8 cellular contexts compared by ENCODE assay signal in the genomic region with DNA sequence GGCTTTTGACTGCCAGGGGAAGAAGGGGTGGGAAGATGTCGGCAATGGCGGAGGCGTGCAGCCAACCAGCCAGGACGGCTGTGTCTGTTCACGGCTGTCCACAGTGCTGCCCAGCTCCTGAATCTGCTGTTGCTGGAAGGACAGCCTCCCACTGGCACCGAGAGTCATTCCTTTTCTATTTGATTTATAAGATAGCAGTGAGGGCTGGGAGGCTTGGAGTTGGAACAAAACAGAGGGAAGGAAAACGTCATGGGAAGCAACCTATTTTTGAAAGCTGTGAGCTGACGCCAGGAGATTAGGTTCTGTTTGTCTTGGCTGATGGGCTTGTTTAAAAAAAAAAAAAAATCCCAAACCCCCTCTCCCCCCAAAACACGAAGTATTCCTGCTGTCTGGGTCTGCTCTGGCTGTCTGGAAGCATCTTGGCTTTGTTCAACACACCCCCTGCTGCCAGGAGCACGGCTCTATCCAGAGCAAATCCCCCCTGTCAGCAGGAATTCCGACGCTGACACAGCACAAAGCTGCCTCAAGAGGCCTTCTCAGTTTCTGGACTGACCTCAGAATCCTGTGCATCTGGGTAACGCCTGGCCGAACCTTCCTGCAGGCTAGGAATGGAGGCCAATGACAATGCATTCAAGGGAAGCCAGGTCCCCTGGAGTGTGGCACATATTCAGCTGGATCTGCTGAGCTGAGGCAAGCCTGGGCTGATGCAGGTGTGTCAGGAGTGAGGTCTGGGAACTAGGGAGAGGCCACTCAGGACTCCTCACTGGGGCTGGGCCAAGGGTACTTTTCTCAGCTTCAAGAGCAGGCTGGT. TPM values are rescaled to one million over a fixed set of nuclear protein-coding genes. Genes with fewer than 3 reads are reported as not detected.
DNase-seq lines count a peak whose midpoint lies in the region; ATAC-seq and TF ChIP-seq lines count a peak whose summit lies in the region.
"Had no signal": no experiment of that assay in that cellular context is flagged by ENCODE, and none has a peak within 500 bp of the region (broad histone marks: within the 10 kb centered on the region; RNA-seq: fewer than 3 reads in every experiment).

No MANE protein-coding gene starts in this region.

- peak; percentile 67 for DNase-seq in NCI-H2196 (lab: John Stamatoyannopoulos, UW; ENCODE audit: unreplicated experiment)
- DNase-seq in mesenchymal stem cell, result peak; percentile 82
- DNase-seq in tibial nerve (ENCODE audit: low spot score in 2 of 2), result peak; percentile 36 to 44
- no peak for DNase-seq in progenitor cell of endocrine pancreas (ENCODE audit: low spot score, unreplicated experiment)
- DNase-seq in UCSD-AML1 (lab: John Stamatoyannopoulos, UW; ENCODE audit: unreplicated experiment), result no peak

- no peak overlapping the region for H2AFZ ChIP-seq in mesenchymal stem cell (ENCODE audit: low read depth, low read length)

- peak overlapping the region; percentile 4 for H4K8ac ChIP-seq in mesenchymal stem cell (ENCODE audit: low read length)

- H2BK12ac ChIP-seq in mesenchymal stem cell (ENCODE audit: low read length in 2 of 2), result peak overlapping the region; percentile 20 to 29

- H4K91ac ChIP-seq in mesenchymal stem cell (ENCODE audit: low read length), result peak overlapping the region; percentile 6

- peak overlapping the region in 1 of 2 experiments; percentile 10 for H3K23ac ChIP-seq in mesenchymal stem cell (ENCODE audit: low read length in 2 of 2)

- H3K4me3 ChIP-seq in ectodermal cell (ENCODE audit: insufficient read depth, low read depth, low read length), result no peak overlapping the region
- H3K4me3 ChIP-seq in mesenchymal stem cell (ENCODE audit: insufficient read depth in 1 of 2, low read depth in 1 of 2, low read length in 2 of 2), result peak overlapping the region in 1 of 2 experiments; percentile 58
- H3K4me3 ChIP-seq in tibial nerve, result no peak overlapping the region

- peaks cover 4% of the 10 kb centered on the region for H3K36me3 Mint-ChIP-seq in progenitor cell of endocrine pancreas (ENCODE audit: insufficient read depth)

- H2BK5ac ChIP-seq in mesenchymal stem cell (ENCODE audit: low read depth, low read length, poor library complexity, severe bottlenecking), result peak overlapping the region; percentile 60

- H3K27me3 ChIP-seq in ectodermal cell (ENCODE audit: control insufficient read depth, insufficient read depth, low read length, poor library complexity, severe bottlenecking), result no peaks in the 10 kb centered on the region
- no peaks in the 10 kb centered on the region for H3K27me3 ChIP-seq in mesenchymal stem cell (ENCODE audit: control insufficient read depth in 1 of 2, insufficient read depth in 1 of 2, low read length in 2 of 2)
- no peaks in the 10 kb centered on the region for H3K27me3 ChIP-seq in tibial nerve

- no peak overlapping the region for H2BK120ac ChIP-seq in mesenchymal stem cell (ENCODE audit: low read depth, low read length)

- H3K9me3 Mint-ChIP-seq in progenitor cell of endocrine pancreas (ENCODE audit: low read depth), result no peaks in the 10 kb centered on the region
- H3K9me3 Mint-ChIP-seq: activated naive CD4-positive, alpha-beta T cell treated with anti-CD3 and anti-CD28 coated beads, Interleukin-2, amount 50 U/mL, for 24 hours had no signal

- peaks cover 10% of the 10 kb centered on the region for H3K4me1 Mint-ChIP-seq in progenitor cell of endocrine pancreas (ENCODE audit: low read depth)
- H3K4me1 Mint-ChIP-seq: activated naive CD4-positive, alpha-beta T cell treated with anti-CD3 and anti-CD28 coated beads, Interleukin-2, amount 50 U/mL, for 24 hours had no signal

- peak overlapping the region; percentile 73 for H2AK5ac ChIP-seq in mesenchymal stem cell (ENCODE audit: low read length, severe bottlenecking)

- H3K18ac ChIP-seq in mesenchymal stem cell (ENCODE audit: low read depth in 1 of 2, low read length in 2 of 2), result peak overlapping the region; percentile 49 to 70

- TF ChIP-seq CTCF in tibial nerve (IDR thresholded peaks at IDR 0.05), result peak in 1 of 5 experiments; percentile 5
- TF ChIP-seq CTCF in progenitor cell of endocrine pancreas (IDR thresholded peaks at IDR 0.05; ENCODE audit: unreplicated experiment), result no peak

- H3K79me1 ChIP-seq in mesenchymal stem cell (replicated peaks; ENCODE audit: low read length, poor library complexity, severe bottlenecking), result peaks cover 3% of the 10 kb centered on the region

- H3K14ac ChIP-seq in mesenchymal stem cell (ENCODE audit: low read length in 2 of 2), result no peak overlapping the region

- H3K27ac ChIP-seq in ectodermal cell (ENCODE audit: insufficient read depth, low read depth, low read length, poor library complexity, severe bottlenecking), result peak overlapping the region; percentile 55
- peak overlapping the region; percentile 90 for H3K27ac ChIP-seq in mesenchymal stem cell (ENCODE audit: low read length, poor library complexity, severe bottlenecking)
- peak overlapping the region; percentile 60 to 87 (median 83) for H3K27ac ChIP-seq in tibial nerve

- H3K27ac Mint-ChIP-seq in progenitor cell of endocrine pancreas, result no peak overlapping the region
- H3K27ac Mint-ChIP-seq: activated naive CD4-positive, alpha-beta T cell treated with anti-CD3 and anti-CD28 coated beads, Interleukin-2, amount 50 U/mL, for 24 hours had no signal

- H3K4ac ChIP-seq in mesenchymal stem cell (ENCODE audit: low read depth in 1 of 2, low read length in 2 of 2), result no peak overlapping the region

- H3K9me3 ChIP-seq in ectodermal cell (ENCODE audit: control insufficient read depth, low read length), result no peaks in the 10 kb centered on the region
- H3K9me3 ChIP-seq in mesenchymal stem cell (ENCODE audit: control insufficient read depth, low read length), result peaks cover 3% of the 10 kb centered on the region
- H3K9me3 ChIP-seq in tibial nerve, result no peaks in the 10 kb centered on the region

- no peak overlapping the region for H3K4me3 Mint-ChIP-seq in progenitor cell of endocrine pancreas (ENCODE audit: low read depth)
- H3K4me3 Mint-ChIP-seq: activated naive CD4-positive, alpha-beta T cell treated with anti-CD3 and anti-CD28 coated beads, Interleukin-2, amount 50 U/mL, for 24 hours had no signal

- H3K36me3 ChIP-seq in ectodermal cell (ENCODE audit: control insufficient read depth, insufficient read depth, low read length) (no peaks in the 10 kb centered on the region), mesenchymal stem cell (ENCODE audit: control insufficient read depth in 1 of 2, insufficient read depth in 2 of 2, low read depth in 1 of 2, low read length in 2 of 2) (peaks cover 63% of the 10 kb centered on the region in 2 experiments), tibial nerve (peaks cover 2 to 71% (median 5%) of the 10 kb centered on the region in 3 donors)

- WGBS in ectodermal cell, 2 experiments, result 37 to 40% methylated on average over 14 of the region's 14 CpGs
- WGBS in mesenchymal stem cell, result 42% methylated on average over 12 of the region's 14 CpGs
- WGBS in tibial nerve, 2 donors, result 24 to 28% methylated on average over 14 of the region's 14 CpGs

- TF ChIP-seq EP300 in tibial nerve (IDR thresholded peaks at IDR 0.05), result peak in 1 of 2 donors; percentile 51

- no peak for TF ChIP-seq POLR2A in tibial nerve (IDR thresholded peaks at IDR 0.05)

- no peak overlapping the region for H3K4me2 ChIP-seq in mesenchymal stem cell (ENCODE audit: low read length, poor library complexity, severe bottlenecking)

- no peak for ATAC-seq in GM18907 (IDR thresholded peaks at IDR 0.05; ENCODE audit: unreplicated experiment)

- H3K27me3 Mint-ChIP-seq in progenitor cell of endocrine pancreas, result no peaks in the 10 kb centered on the region
- H3K27me3 Mint-ChIP-seq: activated naive CD4-positive, alpha-beta T cell treated with anti-CD3 and anti-CD28 coated beads, Interleukin-2, amount 50 U/mL, for 24 hours had no signal

- peak overlapping the region; percentile 76 for H3K9ac ChIP-seq in mesenchymal stem cell (ENCODE audit: low read length)

- H2BK15ac ChIP-seq in mesenchymal stem cell (ENCODE audit: low read depth, poor library complexity, severe bottlenecking), result no peak overlapping the region

- peaks cover 27% of the 10 kb centered on the region for H3K4me1 ChIP-seq in ectodermal cell (ENCODE audit: control insufficient read depth, insufficient read depth, low read length)
- peaks cover 39% of the 10 kb centered on the region for H3K4me1 ChIP-seq in mesenchymal stem cell (ENCODE audit: control insufficient read depth, insufficient read depth, low read depth, low read length)
- H3K4me1 ChIP-seq in tibial nerve, result peaks cover 0 to 70% (median 30%) of the 10 kb centered on the region in 4 donors

RNA-seq across cellular contexts. Expression of a gene that starts 41.0 kb away (rescaled TPM):
- 58.8 TPM for polyA plus RNA-seq in ectodermal cell (2013, experiment 1 of 4)
- 65.5 TPM for polyA plus RNA-seq in ectodermal cell (2013, experiment 2 of 4)
- 33.2 TPM for polyA plus RNA-seq in ectodermal cell (2013, experiment 3 of 4)
- 43.0 TPM for polyA plus RNA-seq in ectodermal cell (2013, experiment 4 of 4)
- 89.9 TPM for polyA plus RNA-seq in mesenchymal stem cell (2013, experiment 1 of 2)
- 89.1 TPM for polyA plus RNA-seq in mesenchymal stem cell (2013, experiment 2 of 2)
- total RNA-seq in tibial nerve, result 100 to 1,000 TPM; 115 to 253 (median 191) TPM
- total RNA-seq in progenitor cell of endocrine pancreas, result 85.0 and 98.9 TPM in 2 replicates

Comparison
In these comparisons a context has a peak if more than half of its experiments do, and no peak if none do; other contexts are left out.
1. DNase-seq: peak in NCI-H2196 (single experiment), mesenchymal stem cell (single experiment) and tibial nerve (2 of 2); none in progenitor cell of endocrine pancreas (single experiment) and UCSD-AML1 (single experiment).
2. Peak in every context shown above with its lines, with median percentiles within 50 percentile points of each other: H3K27ac ChIP-seq.